8 cellular contexts compared by ENCODE assay signal in genomic region chr22:50260801-50261614, GRCh38. TPM values are rescaled to one million over a fixed set of nuclear protein-coding genes. Genes with fewer than 3 reads are reported as not detected.
DNase-seq lines count a peak whose midpoint lies in the region; ATAC-seq and TF ChIP-seq lines count a peak whose summit lies in the region.

No MANE protein-coding gene starts in this region.

- TF ChIP-seq CTCF in mucosa of descending colon (IDR thresholded peaks at IDR 0.05) (no peak), upper lobe of right lung (IDR thresholded peaks at IDR 0.05) (no peak)

- intact Hi-C loops in mucosa of descending colon (cut with DNase I, micrococcal nuclease) = no loop called here
- intact Hi-C loops in upper lobe of right lung (cut with DNase I) = loop anchor here (10.0 kb wide), 1 partner anchor 244 kb away; the partner anchor contains the start of genes LMF2 and NCAPH2

- H3K4me1 Mint-ChIP-seq in T-cell = peaks cover 6 to 7% (median 7%) of the 10 kb centered on the region in 3 donors

- peaks cover 14 to 34% of the 10 kb centered on the region in 2 donors for H3K27me3 Mint-ChIP-seq in T-cell

- H3K36me3 Mint-ChIP-seq in T-cell = no peaks in the 10 kb centered on the region

- H3K27me3 ChIP-seq in endocrine pancreas (ENCODE audit: control insufficient read depth, insufficient read depth, low read length) (no peaks in the 10 kb centered on the region), upper lobe of right lung (peaks cover 15% of the 10 kb centered on the region)

- H3K4me3 Mint-ChIP-seq in T-cell = peak overlapping the region in 1 of 3 donors; percentile 7

- H3K36me3 ChIP-seq in endocrine pancreas (ENCODE audit: control insufficient read depth, insufficient read depth, low read length) (no peaks in the 10 kb centered on the region), mucosa of descending colon (ENCODE audit: low read depth) (no peaks in the 10 kb centered on the region), upper lobe of right lung (no peaks in the 10 kb centered on the region)

- peak overlapping the region; percentile 17 for H3K27ac ChIP-seq in upper lobe of right lung

- H3K27ac Mint-ChIP-seq in T-cell = no peak overlapping the region

- no peaks in the 10 kb centered on the region for H3K9me3 Mint-ChIP-seq in T-cell

- H3K4me3 ChIP-seq in endocrine pancreas (ENCODE audit: control insufficient read depth, insufficient read depth, low read length) (no peak overlapping the region), mucosa of descending colon (no peak overlapping the region), upper lobe of right lung (peak overlapping the region; percentile 50)

- H3K9me3 ChIP-seq in endocrine pancreas (ENCODE audit: control insufficient read depth, low read length) = no peaks in the 10 kb centered on the region
- no peaks in the 10 kb centered on the region for H3K9me3 ChIP-seq in mucosa of descending colon
- H3K9me3 ChIP-seq in upper lobe of right lung = no peaks in the 10 kb centered on the region

- POLR2A ChIA-PET in T-cell (lab: Charles Lee) = no interaction called here

- peak overlapping the region; percentile 48 for H3K9ac ChIP-seq in endocrine pancreas (ENCODE audit: control insufficient read depth, insufficient read depth, low read length)

- H3K4me1 ChIP-seq in endocrine pancreas (ENCODE audit: control insufficient read depth, insufficient read depth, low read length) = no peaks in the 10 kb centered on the region
- peaks cover 14% of the 10 kb centered on the region for H3K4me1 ChIP-seq in mucosa of descending colon (ENCODE audit: low read depth)
- peaks cover 12% of the 10 kb centered on the region for H3K4me1 ChIP-seq in upper lobe of right lung

- ATAC-seq in HG02798 (IDR thresholded peaks at IDR 0.05; ENCODE audit: poor library complexity, unreplicated experiment) (peak; percentile 18), T-cell (replicated peaks in 1 of 4) (peak; percentile 13 to 62 (median 31)), mucosa of descending colon (peak; percentile 39), upper lobe of right lung (peak; percentile 8), HG03025 (IDR thresholded peaks at IDR 0.05; ENCODE audit: low FRiP score, unreplicated experiment) (no peak), HG02610 (IDR thresholded peaks at IDR 0.05; ENCODE audit: unreplicated experiment) (no peak)

- DNase-seq in GDM1 (lab: John Stamatoyannopoulos, UW) (peak; percentile 21), T-cell (no peak), mucosa of descending colon (no peak), upper lobe of right lung (no peak)

- CTCF ChIA-PET in T-cell (lab: Charles Lee) = interaction anchor here in 1 of 2 donors (0.6 to 1.5 kb wide), 2 partner anchors 9 kb away, joined by 3 to 4 read pairs; no protein-coding TSS in a partner anchor

RNA-seq across cellular contexts. Expression of gene MAPK12, which starts 0.5 kb away (rescaled TPM):
- total RNA-seq in T-cell (1 to 10 TPM; 1.7 to 3.1 (median 2.9) TPM), mucosa of descending colon (1 to 10 TPM; 2.3 to 6.5 (median 5.2) TPM), upper lobe of right lung (22.2 TPM)

RNA-seq across cellular contexts. Expression of gene MAPK11, which starts 9.2 kb away (rescaled TPM):
- total RNA-seq in T-cell (1 to 10 TPM; 3.5 to 8.9 (median 5.6) TPM), mucosa of descending colon (1 to 10 TPM; 1.8 to 4.3 (median 3.2) TPM), upper lobe of right lung (26.1 TPM)

RNA-seq across cellular contexts. Expression of gene HDAC10, which starts 9.9 kb away (rescaled TPM):
- total RNA-seq in T-cell (100 to 1,000 TPM; 101 to 152 (median 128) TPM), mucosa of descending colon (10 to 100 TPM; 39.5 to 66.3 (median 47.8) TPM), upper lobe of right lung (48.9 TPM)

RNA-seq across cellular contexts. Expression of gene TUBGCP6, which starts 16.2 kb away (rescaled TPM):
- total RNA-seq in T-cell (100 to 1,000 TPM; 129 to 144 (median 132) TPM), mucosa of descending colon (10 to 100 TPM; 34.5 to 41.6 (median 40.5) TPM), upper lobe of right lung (51.3 TPM)

RNA-seq across cellular contexts. Expression of gene PLXNB2, which starts 46.4 kb away (rescaled TPM):
- total RNA-seq in T-cell (10 to 100 TPM in 1 of 5 donors, 1 to 10 TPM in 4; 4.3 to 11.8 (median 6.5) TPM), mucosa of descending colon (100 to 1,000 TPM; 232 to 318 (median 250) TPM), upper lobe of right lung (308 TPM)

Comparison
In these comparisons a context has a peak if more than half of its experiments do, and no peak if none do; other contexts are left out.
1. ATAC-seq: peak in HG02798 (single experiment), T-cell (4 of 4), mucosa of descending colon (single experiment) and upper lobe of right lung (single experiment); none in HG03025 (single experiment) and HG02610 (single experiment).